ENCODE assay signal across 21 cellular contexts in genomic region chrX:11105080-11105479, GRCh38. TPM values are rescaled to one million over a fixed set of nuclear protein-coding genes. Genes with fewer than 3 reads are reported as not detected.
DNase-seq lines count a peak whose midpoint lies in the region; ATAC-seq and TF ChIP-seq lines count a peak whose summit lies in the region.
"Had no signal": no experiment of that assay in that cellular context is flagged by ENCODE, and none has a peak within 500 bp of the region (broad histone marks: within the 10 kb centered on the region; RNA-seq: fewer than 3 reads in every experiment).

No MANE protein-coding gene starts in this region.

- no peak overlapping the region for H3K4me3 Mint-ChIP-seq in GM23338
- H3K4me3 Mint-ChIP-seq: activated CD4-positive, alpha-beta T cell treated with anti-CD3 and anti-CD28 coated beads for 36 hours; neural progenitor cell had no signal

- DNase-seq in COLO829 (ENCODE audit: low spot score) (peak; percentile 14), HT1080 (ENCODE audit: low read depth) (peak; percentile 42), brain microvascular endothelial cell (peak; percentile 28), foreskin keratinocyte (peak; percentile 62 to 76), Kasumi-1 (lab: John Stamatoyannopoulos, UW) (no peak), right lobe of liver (no peak), islet precursor cell (no peak), GM23338 (ENCODE audit: low spot score) (no peak)
- DNase-seq: activated CD4-positive, alpha-beta T cell treated with anti-CD3 and anti-CD28 coated beads for 36 hours; activated gamma-delta T cell treated with Interleukin-2 at 50 U/mL for 16 hours; anterior cingulate cortex; C1 segment of cervical spinal cord; GOT3; left ventricle myocardium inferior; mucosa of descending colon; NCI-H1436; NCI-H2171 treated with DMSO at 0.1 percent for 48 hours; NCI-H774; spleen had no signal

- H3K27ac ChIP-seq in brain microvascular endothelial cell: no peak overlapping the region
- H3K27ac ChIP-seq in foreskin keratinocyte: no peak overlapping the region
- H3K27ac ChIP-seq in right lobe of liver: no peak overlapping the region
- H3K27ac ChIP-seq in GM23338 (ENCODE audit: low read depth): no peak overlapping the region
- H3K27ac ChIP-seq: KMS-11, left ventricle myocardium inferior, neural progenitor cell, spleen had no signal

- H3K79me2 ChIP-seq in GM23338 (replicated peaks; ENCODE audit: insufficient read depth): no peaks in the 10 kb centered on the region

- no peak for TF ChIP-seq POLR2A in right lobe of liver (IDR thresholded peaks at IDR 0.05)

- no peaks in the 10 kb centered on the region for H4K20me1 ChIP-seq in GM23338 (replicated peaks; ENCODE audit: insufficient read depth)

- no peak overlapping the region for H3K4me3 ChIP-seq in brain microvascular endothelial cell (ENCODE audit: low read depth, low read length)
- no peak overlapping the region for H3K4me3 ChIP-seq in right lobe of liver
- H3K4me3 ChIP-seq in GM23338: no peak overlapping the region
- H3K4me3 ChIP-seq: left ventricle myocardium inferior, mucosa of descending colon, neural progenitor cell, spleen had no signal

- no peak overlapping the region for H2AFZ ChIP-seq in GM23338
- H2AFZ ChIP-seq: neural progenitor cell had no signal

- no peaks in the 10 kb centered on the region for H3K36me3 Mint-ChIP-seq in GM23338 (ENCODE audit: low read depth)

- H3K36me3 ChIP-seq in brain microvascular endothelial cell (replicated peaks) (no peaks in the 10 kb centered on the region), right lobe of liver (no peaks in the 10 kb centered on the region), GM23338 (ENCODE audit: insufficient read depth) (no peaks in the 10 kb centered on the region)
- H3K36me3 ChIP-seq: left ventricle myocardium inferior, neural progenitor cell, spleen had no signal

- ATAC-seq in foreskin keratinocyte (peak; percentile 97), right lobe of liver (no peak), GM23338 (no peak)
- ATAC-seq: activated CD4-positive, alpha-beta T cell treated with anti-CD3 and anti-CD28 coated beads for 36 hours; mucosa of descending colon had no signal

- no peaks in the 10 kb centered on the region for H3K9me3 Mint-ChIP-seq in GM23338
- H3K9me3 Mint-ChIP-seq: neural progenitor cell had no signal

- H3K27me3 Mint-ChIP-seq in GM23338 (ENCODE audit: insufficient read depth, low read depth, poor library complexity): no peaks in the 10 kb centered on the region
- H3K27me3 Mint-ChIP-seq: activated CD4-positive, alpha-beta T cell treated with anti-CD3 and anti-CD28 coated beads for 36 hours had no signal

- TF ChIP-seq CTCF in brain microvascular endothelial cell (IDR thresholded peaks at IDR 0.05; ENCODE audit: low read depth, low read length, missing control alignments) (peak; percentile 5), foreskin keratinocyte (conservative IDR thresholded peaks at IDR 0.05) (peak; percentile 41), right lobe of liver (IDR thresholded peaks at IDR 0.05) (no peak), GM23338 (conservative IDR thresholded peaks at IDR 0.05; ENCODE audit: low read depth in 2 of 2) (no peak)

- WGBS in right lobe of liver (ENCODE audit: insufficient coverage, low coverage, low lambda C conversion rate, missing lambda C conversion rate): 52% methylated on average over 4 of the region's 4 CpGs

- no peaks in the 10 kb centered on the region for H3K9me3 ChIP-seq in right lobe of liver
- H3K9me3 ChIP-seq: left ventricle myocardium inferior, mucosa of descending colon, spleen had no signal

- peaks cover 8% of the 10 kb centered on the region for H3K4me1 Mint-ChIP-seq in GM23338

- H3K4me2 ChIP-seq in GM23338: no peak overlapping the region
- H3K4me2 ChIP-seq: KMS-11, neural progenitor cell had no signal

- H3K4me1 ChIP-seq in foreskin keratinocyte (peaks cover 6% of the 10 kb centered on the region), right lobe of liver (no peaks in the 10 kb centered on the region), GM23338 (ENCODE audit: insufficient read depth) (no peaks in the 10 kb centered on the region)
- H3K4me1 ChIP-seq: left ventricle myocardium inferior, neural progenitor cell, spleen had no signal

- in situ Hi-C loops in brain microvascular endothelial cell (cut with HindIII; ENCODE audit: low pct_ligation_motif_present, low sequenced_read_pairs): loop anchor here (25.0 kb wide), 1 partner anchor 918 kb away; no protein-coding TSS in a partner anchor

- no peaks in the 10 kb centered on the region for H3K9me2 ChIP-seq in GM23338 (ENCODE audit: insufficient read depth)

- no peaks in the 10 kb centered on the region for H3K27me3 ChIP-seq in brain microvascular endothelial cell (replicated peaks)
- H3K27me3 ChIP-seq in foreskin keratinocyte: no peaks in the 10 kb centered on the region
- no peaks in the 10 kb centered on the region for H3K27me3 ChIP-seq in right lobe of liver
- H3K27me3 ChIP-seq in GM23338 (ENCODE audit: insufficient read depth): no peaks in the 10 kb centered on the region
- H3K27me3 ChIP-seq: neural progenitor cell, spleen had no signal

- no peaks in the 10 kb centered on the region for H3F3A ChIP-seq in GM23338 (replicated peaks; ENCODE audit: low read depth)

- H3K27ac Mint-ChIP-seq in GM23338: no peak overlapping the region
- H3K27ac Mint-ChIP-seq: activated CD4-positive, alpha-beta T cell treated with anti-CD3 and anti-CD28 coated beads for 36 hours; neural progenitor cell had no signal

- intact Hi-C loops in right lobe of liver (cut with DNase I): no loop called here

TF ChIP-seq in GM23338, 12 proteins besides CTCF, POLR2A, EP300 and RAD21 (continues in another document):
- TF ChIP-seq ZNF114 (CRISPR knock-in tag; IDR thresholded peaks at IDR 0.05): no peak
- no peak for TF ChIP-seq CREB1 (CRISPR knock-in tag; IDR thresholded peaks at IDR 0.05; ENCODE audit: low read depth)
- TF ChIP-seq NANOG (IDR thresholded peaks at IDR 0.05; ENCODE audit: borderline replicate concordance): no peak
- TF ChIP-seq EZH2phosphoT487 (IDR thresholded peaks at IDR 0.05; ENCODE audit: unreplicated experiment): no peak
- TF ChIP-seq ZNF331 (CRISPR knock-in tag; IDR thresholded peaks at IDR 0.05; ENCODE audit: low read depth): no peak
- TF ChIP-seq REST (IDR thresholded peaks at IDR 0.05; ENCODE audit: unreplicated experiment): no peak
- no peak for TF ChIP-seq EZH2 (IDR thresholded peaks at IDR 0.05; ENCODE audit: low read depth, unreplicated experiment)
- TF ChIP-seq ETS1 (IDR thresholded peaks at IDR 0.05): no peak
- no peak for TF ChIP-seq POLR2AphosphoS5 (IDR thresholded peaks at IDR 0.05; ENCODE audit: low read depth)
- no peak for TF ChIP-seq JUNB (IDR thresholded peaks at IDR 0.05; ENCODE audit: unreplicated experiment)
- TF ChIP-seq STAT1 (IDR thresholded peaks at IDR 0.05; ENCODE audit: unreplicated experiment): no peak

RNA-seq across cellular contexts. Expression of gene HCCS, which starts 6.1 kb away (rescaled TPM):
- 36.4 and 42.7 TPM in 2 replicates for total RNA-seq in HT1080 (2014; rRNA removed; shearing (Covaris generic))
- 43.6 and 47.0 TPM in 2 replicates for polyA plus RNA-seq in HT1080 (2015; cell fraction: cytosol; rRNA removed)
- polyA plus RNA-seq in HT1080 (2015; cell fraction: nucleus; rRNA removed): 28.2 and 35.7 TPM in 2 replicates
- 31.2 and 37.3 TPM in 2 replicates for total RNA-seq in foreskin keratinocyte
- polyA plus RNA-seq in foreskin keratinocyte: 36.9 and 43.1 TPM in 2 replicates
- total RNA-seq in right lobe of liver: 10 to 100 TPM in 5 of 6 experiments, 1 to 10 TPM in 1; 8.5 to 13.1 (median 10.3) TPM
- total RNA-seq in GM23338 (2014; rRNA removed; shearing (Covaris generic)): 18.6 TPM in 2 replicates
- polyA plus RNA-seq in GM23338 (2016; fragmentation: Nextera tagmentation; extraction: Ambion mirVana): 21.6 and 27.7 TPM in 2 replicates

Comparison
In these comparisons a context has a peak if more than half of its experiments do, and no peak if none do; other contexts are left out.
1. DNase-seq: peak in COLO829 (single experiment), HT1080 (single experiment), brain microvascular endothelial cell (single experiment) and foreskin keratinocyte (2 of 2); none in Kasumi-1 (0 of 2), right lobe of liver (0 of 3), islet precursor cell (single experiment) and GM23338 (single experiment).
2. CTCF ChIP-seq: peak in brain microvascular endothelial cell (single experiment) and foreskin keratinocyte (single experiment); none in right lobe of liver (0 of 4) and GM23338 (0 of 2).